Comparison of ENCODE assay signal across 23 cellular contexts in the genomic region with DNA sequence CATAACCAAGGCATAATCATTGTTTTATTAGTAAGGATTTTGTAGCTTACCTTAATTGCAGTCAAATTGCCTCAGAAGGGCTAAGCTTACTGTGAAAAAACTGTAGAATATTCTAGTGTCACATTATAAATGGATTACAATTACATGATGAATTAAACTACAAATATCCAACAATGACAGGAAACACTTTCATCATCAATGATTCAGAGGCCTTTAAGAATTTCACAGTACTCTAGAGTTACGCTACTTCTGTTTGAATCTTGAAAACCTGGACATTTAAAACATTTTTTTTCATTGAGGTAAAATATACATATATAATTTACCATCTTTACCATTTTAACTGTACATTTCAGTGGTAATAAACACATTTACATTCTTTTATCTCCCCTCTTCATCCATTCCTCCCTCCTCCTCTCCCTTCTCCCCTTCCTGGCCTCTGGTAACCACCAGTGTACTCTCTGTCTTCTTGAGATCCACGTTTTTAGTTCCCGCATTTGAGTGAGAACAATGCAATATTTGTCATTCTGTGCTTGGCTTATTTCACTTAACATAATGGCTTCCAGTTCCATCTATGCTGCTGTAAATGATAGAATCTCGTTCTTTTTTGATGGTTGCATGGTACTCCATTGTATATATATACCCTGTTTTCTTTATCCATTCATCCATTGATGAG. TPM values are rescaled to one million over a fixed set of nuclear protein-coding genes. Genes with fewer than 3 reads are reported as not detected.
DNase-seq lines count a peak whose midpoint lies in the region; ATAC-seq and TF ChIP-seq lines count a peak whose summit lies in the region.
"Had no signal": no experiment of that assay in that cellular context is flagged by ENCODE, and none has a peak within 500 bp of the region (broad histone marks: within the 10 kb centered on the region; RNA-seq: fewer than 3 reads in every experiment).

No MANE protein-coding gene starts in this region.

- H3K9me3 ChIP-seq in GM23248 (ENCODE audit: low read depth): no peaks in the 10 kb centered on the region
- no peaks in the 10 kb centered on the region for H3K9me3 ChIP-seq in mammary epithelial cell (replicated peaks; ENCODE audit: insufficient read depth, low read length)
- no peaks in the 10 kb centered on the region for H3K9me3 ChIP-seq in heart right ventricle
- no peaks in the 10 kb centered on the region for H3K9me3 ChIP-seq in neuronal stem cell (replicated peaks in 1 of 2; ENCODE audit: control insufficient read depth in 2 of 2, insufficient read depth in 1 of 2, low read depth in 1 of 2, low read length in 2 of 2)

- no peak overlapping the region for H3K4ac ChIP-seq in neuronal stem cell (ENCODE audit: low read length)

- WGBS in GM23248 (ENCODE audit: low coverage in 1 of 2, low lambda C conversion rate in 2 of 2, missing lambda C conversion rate in 2 of 2), 2 experiments: 62 to 67% methylated on average over 4 of the region's 4 CpGs
- WGBS in mammary epithelial cell (ENCODE audit: low coverage, missing lambda C conversion rate): 50% methylated on average over 4 of the region's 4 CpGs
- WGBS in heart right ventricle, 2 donors: 67 to 76% methylated on average over 4 of the region's 4 CpGs
- WGBS in neuronal stem cell (ENCODE audit: extremely low coverage in 2 of 2, insufficient read length in 2 of 2, insufficient replicate concordance in 1 of 2), 2 donors: no CpG with 5 or more reads among the region's 4 CpGs

- H3K4me3 ChIP-seq in GM23248 (no peak overlapping the region), mammary epithelial cell (replicated peaks in 1 of 3; ENCODE audit: insufficient read depth in 1 of 3, low read depth in 2 of 3, low read length in 3 of 3) (no peak overlapping the region), heart right ventricle (no peak overlapping the region), neuronal stem cell (ENCODE audit: low read length in 2 of 2) (no peak overlapping the region)
- H3K4me3 ChIP-seq: GM23338 had no signal

- H2AFZ ChIP-seq in GM23248: no peak overlapping the region
- no peak overlapping the region for H2AFZ ChIP-seq in mammary epithelial cell (ENCODE audit: low read depth, low read length)
- no peak overlapping the region for H2AFZ ChIP-seq in neuronal stem cell (ENCODE audit: low read length)
- H2AFZ ChIP-seq: GM23338 had no signal

- DNase-seq in GM23248 (peak; percentile 33), mammary epithelial cell (no peak), epithelial cell of prostate (ENCODE audit: low read depth, low spot score) (no peak), pulmonary artery endothelial cell (ENCODE audit: low read depth, low spot score) (peak; percentile 40), heart right ventricle (no peak), neuronal stem cell (ENCODE audit: low spot score) (no peak)
- DNase-seq: ACHN, Calu3, DMS79 treated with DMSO at 0.1 percent for 48 hours, H9, KG1, NCI-H1048, NCI-H1417, NCI-H1694, NCI-H2029 treated with DMSO at 0.1 percent for 48 hours, NCI-H446 treated with DMSO at 0.1 percent for 48 hours, NCI-H526 treated with DMSO at 0.1 percent for 48 hours, SHP77 treated with DMSO at 0.1 percent for 48 hours had no signal

- no peaks in the 10 kb centered on the region for H3K36me3 ChIP-seq in GM23248 (ENCODE audit: low read depth)
- H3K36me3 ChIP-seq in mammary epithelial cell (ENCODE audit: insufficient read depth, low read length): no peaks in the 10 kb centered on the region
- H3K36me3 ChIP-seq in heart right ventricle: no peaks in the 10 kb centered on the region
- no peaks in the 10 kb centered on the region for H3K36me3 ChIP-seq in neuronal stem cell (replicated peaks in 1 of 2; ENCODE audit: control insufficient read depth in 2 of 2, insufficient read depth in 2 of 2, low read length in 2 of 2)

- dilution Hi-C loops in mammary epithelial cell (cut with HindIII; ENCODE audit: low sequenced_read_pairs): no loop called here

- intact Hi-C loops in mammary epithelial cell (cut with micrococcal nuclease): no loop called here
- intact Hi-C loops in heart right ventricle (cut with DNase I): loop anchor here in 4 of 10 donors (10.0 kb wide), 4 partner anchors 125 to 225 kb away; no protein-coding TSS in a partner anchor

- no peaks in the 10 kb centered on the region for H3K79me1 ChIP-seq in neuronal stem cell (ENCODE audit: low read depth, low read length)

- H3K9ac ChIP-seq in GM23248: no peak overlapping the region
- H3K9ac ChIP-seq in mammary epithelial cell (ENCODE audit: insufficient read depth, low read length): no peak overlapping the region
- no peak overlapping the region for H3K9ac ChIP-seq in neuronal stem cell (ENCODE audit: low read depth, low read length, poor library complexity)

- no TSS peak for BruUV-seq in mammary epithelial cell (replicated peaks; lab: Mats Ljungman, UMichigan)

- H2BK5ac ChIP-seq in neuronal stem cell (ENCODE audit: low read length): no peak overlapping the region

- H2AK5ac ChIP-seq in neuronal stem cell (ENCODE audit: low read depth, low read length): no peak overlapping the region

- H3K27me3 ChIP-seq in GM23248 (replicated peaks; ENCODE audit: insufficient read depth) (no peaks in the 10 kb centered on the region), mammary epithelial cell (ENCODE audit: insufficient read depth, low read length) (no peaks in the 10 kb centered on the region), heart right ventricle (no peaks in the 10 kb centered on the region), neuronal stem cell (ENCODE audit: control insufficient read depth in 3 of 3, insufficient read depth in 3 of 3, low read depth in 1 of 3, low read length in 3 of 3) (peaks cover 0 to 3% (median 0%) of the 10 kb centered on the region in 3 experiments)

- H2BK120ac ChIP-seq in neuronal stem cell (ENCODE audit: low read depth, low read length): no peak overlapping the region

- H4K8ac ChIP-seq in neuronal stem cell (ENCODE audit: low read depth, low read length): no peak overlapping the region

- no peak overlapping the region for H3K23ac ChIP-seq in neuronal stem cell (ENCODE audit: low read depth, low read length, poor library complexity)

- H3K9me2 ChIP-seq in GM23248 (ENCODE audit: insufficient read depth): no peaks in the 10 kb centered on the region

- H3K4me2 ChIP-seq in GM23248 (ENCODE audit: unreplicated experiment): no peak overlapping the region
- H3K4me2 ChIP-seq in mammary epithelial cell (ENCODE audit: insufficient read depth, low read depth, low read length): peak overlapping the region; percentile 4
- no peak overlapping the region for H3K4me2 ChIP-seq in neuronal stem cell (ENCODE audit: insufficient read depth, low read length, poor library complexity, severe bottlenecking)
- H3K4me2 ChIP-seq: GM23338 had no signal

- H4K20me1 ChIP-seq in GM23248 (ENCODE audit: insufficient read depth) (no peaks in the 10 kb centered on the region), mammary epithelial cell (ENCODE audit: insufficient read depth, low read length) (no peaks in the 10 kb centered on the region)

- no peak overlapping the region for H4K91ac ChIP-seq in neuronal stem cell (ENCODE audit: low read depth, low read length, poor library complexity)

- H3K79me2 ChIP-seq in GM23248 (ENCODE audit: insufficient read depth) (no peaks in the 10 kb centered on the region), mammary epithelial cell (ENCODE audit: insufficient read depth, low read length) (no peaks in the 10 kb centered on the region)

- H3K14ac ChIP-seq in neuronal stem cell (ENCODE audit: low read length): no peak overlapping the region

- TF ChIP-seq CTCF in mammary epithelial cell (conservative IDR thresholded peaks at IDR 0.05 in 1 of 2, IDR thresholded peaks at IDR 0.05 in 1 of 2; ENCODE audit: extremely low read depth in 1 of 2, insufficient read depth in 1 of 2, low read depth in 1 of 2, low read length in 2 of 2) (no peak), heart right ventricle (IDR thresholded peaks at IDR 0.05) (no peak)

- H3K27ac ChIP-seq in GM23248 (no peak overlapping the region), mammary epithelial cell (ENCODE audit: insufficient read depth, low read depth, low read length) (no peak overlapping the region), epithelial cell of prostate (peak overlapping the region; percentile 13), heart right ventricle (no peak overlapping the region), neuronal stem cell (replicated peaks; ENCODE audit: low read length) (no peak overlapping the region)
- H3K27ac ChIP-seq: RWPE1 had no signal

- no peak overlapping the region for H2BK15ac ChIP-seq in neuronal stem cell (ENCODE audit: low read length)

- H3K18ac ChIP-seq in neuronal stem cell (ENCODE audit: low read length): no peak overlapping the region

- in situ Hi-C loops in GM23248 (cut with MboI): loop anchor here (10.0 kb wide), 1 partner anchor 215 kb away; no protein-coding TSS in a partner anchor
- in situ Hi-C loops in mammary epithelial cell (cut with MboI; ENCODE audit: low sequenced_read_pairs in 2 of 2): loop anchor here in 1 of 2 donors (10.0 kb wide), 1 partner anchor 225 kb away; no protein-coding TSS in a partner anchor

- peaks cover 8% of the 10 kb centered on the region; the same call in 1 of the 2 replicates for H3K4me1 ChIP-seq in GM23248 (ENCODE audit: insufficient read depth)
- peaks cover 4% of the 10 kb centered on the region for H3K4me1 ChIP-seq in mammary epithelial cell (ENCODE audit: insufficient read depth, low read length)
- H3K4me1 ChIP-seq in heart right ventricle: no peaks in the 10 kb centered on the region
- peaks cover 0 to 5% of the 10 kb centered on the region in 2 donors for H3K4me1 ChIP-seq in neuronal stem cell (ENCODE audit: control insufficient read depth in 2 of 2, insufficient read depth in 1 of 2, low read depth in 1 of 2, low read length in 2 of 2)

- CTCF ChIA-PET in mammary epithelial cell (lab: Charles Lee; ENCODE audit: low non-redundant PET): no interaction called here

- no peaks in the 10 kb centered on the region for H3F3A ChIP-seq in GM23248 (ENCODE audit: insufficient read depth)

- no peak overlapping the region for H2BK12ac ChIP-seq in neuronal stem cell (ENCODE audit: low read length)

- ATAC-seq in heart right ventricle (no peak), GM18502 (IDR thresholded peaks at IDR 0.05; ENCODE audit: poor library complexity, unreplicated experiment) (no peak)
- ATAC-seq: GM23338, Panc1 had no signal

RNA-seq across cellular contexts. Expression of a gene that starts 54.7 kb away (rescaled TPM):
- total RNA-seq in GM23248 (2014; rRNA removed; shearing (Covaris generic)): not detected in 2 replicates
- polyA plus RNA-seq in GM23248 (2016; fragmentation: Nextera tagmentation; extraction: Ambion mirVana) (not detected in 2 replicates), mammary epithelial cell (not detected), heart right ventricle (under 1 TPM in 1 of 2 donors, not detected in 1; 0.01 TPM)
- total RNA-seq in mammary epithelial cell (not detected), pulmonary artery endothelial cell (not detected in 2 replicates), heart right ventricle (under 1 TPM in 4 of 10 donors, not detected in 6; 0.07 to 0.13 (median 0.11) TPM)
- polyA minus RNA-seq in mammary epithelial cell: not detected
- 0.01 TPM for polyA plus RNA-seq in neuronal stem cell (2013, experiment 1 of 2)
- polyA plus RNA-seq in neuronal stem cell (2013, experiment 2 of 2): not detected
- total RNA-seq: Calu3, H9 had no signal
- polyA plus RNA-seq: BJ had no signal

Comparison
In these comparisons a context has a peak if more than half of its experiments do, and no peak if none do; other contexts are left out.
1. DNase-seq: peak in GM23248 (single experiment) and pulmonary artery endothelial cell (single experiment); none in mammary epithelial cell (single experiment), epithelial cell of prostate (single experiment), heart right ventricle (0 of 2) and neuronal stem cell (single experiment).